8 cellular contexts compared by ENCODE assay signal in genomic region chr21:28605138-28605537, GRCh38.
DNase-seq lines count a peak whose midpoint lies in the region; ATAC-seq and TF ChIP-seq lines count a peak whose summit lies in the region.

No MANE protein-coding gene starts in this region.

- peaks cover 9 to 21% of the 10 kb centered on the region in 2 donors for H3K9me3 Mint-ChIP-seq in effector memory CD8-positive, alpha-beta T cell
- peaks cover 21% of the 10 kb centered on the region for H3K9me3 Mint-ChIP-seq in progenitor cell of endocrine pancreas (ENCODE audit: low read depth)

- DNase-seq in effector memory CD8-positive, alpha-beta T cell, result no peak
- DNase-seq in RKO (ENCODE audit: low spot score) (no peak), NCI-H1436 (lab: John Stamatoyannopoulos, UW) (no peak), progenitor cell of endocrine pancreas (ENCODE audit: low spot score, unreplicated experiment) (no peak), NCI-H1417 treated with DMSO at 0.1 percent for 48 hours (lab: John Stamatoyannopoulos, UW) (no peak)

- ATAC-seq in GM18502 (IDR thresholded peaks at IDR 0.05; ENCODE audit: poor library complexity, unreplicated experiment) (peak; percentile 99), GM21381 (IDR thresholded peaks at IDR 0.05; ENCODE audit: unreplicated experiment) (peak; percentile 94), HG03432 (IDR thresholded peaks at IDR 0.05; ENCODE audit: unreplicated experiment) (peak; percentile 99)
- peak; percentile 91 for ATAC-seq in effector memory CD8-positive, alpha-beta T cell (replicated peaks)

- peaks cover 14% of the 10 kb centered on the region in 2 donors for H3K4me1 Mint-ChIP-seq in effector memory CD8-positive, alpha-beta T cell (ENCODE audit: low read depth in 2 of 2)
- H3K4me1 Mint-ChIP-seq in progenitor cell of endocrine pancreas (ENCODE audit: low read depth), result no peaks in the 10 kb centered on the region

- no peaks in the 10 kb centered on the region for H3K36me3 Mint-ChIP-seq in effector memory CD8-positive, alpha-beta T cell (ENCODE audit: insufficient read depth)
- H3K36me3 Mint-ChIP-seq in progenitor cell of endocrine pancreas (ENCODE audit: insufficient read depth), result no peaks in the 10 kb centered on the region

- TF ChIP-seq CTCF in progenitor cell of endocrine pancreas (IDR thresholded peaks at IDR 0.05; ENCODE audit: unreplicated experiment), result no peak

- H3K27me3 Mint-ChIP-seq in effector memory CD8-positive, alpha-beta T cell, result no peaks in the 10 kb centered on the region
- H3K27me3 Mint-ChIP-seq in progenitor cell of endocrine pancreas, result no peaks in the 10 kb centered on the region

- peak overlapping the region in 1 of 2 donors; percentile 32 for H3K27ac Mint-ChIP-seq in effector memory CD8-positive, alpha-beta T cell
- no peak overlapping the region for H3K27ac Mint-ChIP-seq in progenitor cell of endocrine pancreas

- H3K4me3 Mint-ChIP-seq in effector memory CD8-positive, alpha-beta T cell, result peak overlapping the region in 1 of 2 donors; percentile 56
- H3K4me3 Mint-ChIP-seq in progenitor cell of endocrine pancreas (ENCODE audit: low read depth), result no peak overlapping the region
